ENCODE assay signal across 8 cellular contexts in the genomic region with DNA sequence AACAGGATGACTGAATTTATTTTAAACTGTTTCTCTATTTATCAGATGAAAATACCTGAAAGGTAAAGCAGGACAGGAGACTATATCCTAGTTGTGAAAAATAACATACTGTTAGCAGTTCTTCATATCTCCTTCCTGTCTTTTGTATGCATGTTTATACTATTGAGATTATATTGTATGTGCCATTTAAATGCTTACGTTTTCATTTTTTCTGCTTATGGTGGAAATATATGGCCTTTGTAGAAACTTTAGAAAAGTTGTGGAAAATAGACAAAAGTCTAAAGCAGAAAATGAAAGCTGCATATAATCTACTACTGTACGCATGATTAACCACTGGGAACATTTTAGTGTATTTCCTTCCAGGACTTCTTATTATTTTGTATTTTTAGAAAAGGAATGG. TPM values are rescaled to one million over a fixed set of nuclear protein-coding genes. Genes with fewer than 3 reads are reported as not detected.
DNase-seq lines count a peak whose midpoint lies in the region; ATAC-seq and TF ChIP-seq lines count a peak whose summit lies in the region.

No MANE protein-coding gene starts in this region.

- H3K23ac ChIP-seq in neuronal stem cell (ENCODE audit: low read depth, low read length, poor library complexity): no peak overlapping the region

- H4K20me1 ChIP-seq in OCI-LY3 (ENCODE audit: insufficient read depth, low read length): no peaks in the 10 kb centered on the region

- no peak overlapping the region for H2AFZ ChIP-seq in OCI-LY3 (ENCODE audit: low read depth, low read length)
- no peak overlapping the region for H2AFZ ChIP-seq in neuronal stem cell (ENCODE audit: low read length)

- H2BK15ac ChIP-seq in neuronal stem cell (ENCODE audit: low read length): no peak overlapping the region

- DNase-seq in CD14-positive monocyte (ENCODE audit: low spot score) (no peak), endodermal cell (no peak), neuronal stem cell (ENCODE audit: low spot score) (no peak), germinal center (ENCODE audit: low spot score) (no peak), NCI-H510A treated with DMSO at 0.1 percent for 48 hours (lab: John Stamatoyannopoulos, UW) (no peak)

- WGBS in endodermal cell (ENCODE audit: insufficient coverage in 1 of 2, insufficient read length in 1 of 2), 2 experiments: 60 to 83% methylated on average over 1 to 2 of the region's 2 CpGs
- WGBS in neuronal stem cell (ENCODE audit: extremely low coverage in 2 of 2, insufficient read length in 2 of 2, insufficient replicate concordance in 1 of 2), 2 donors: no CpG with 5 or more reads among the region's 2 CpGs

- H3K4me1 ChIP-seq in OCI-LY3 (ENCODE audit: low read length): peaks cover 31% of the 10 kb centered on the region
- peaks cover 4% of the 10 kb centered on the region for H3K4me1 ChIP-seq in endodermal cell (ENCODE audit: control insufficient read depth, insufficient read depth, low read length)
- peaks cover 2 to 5% of the 10 kb centered on the region in 2 donors for H3K4me1 ChIP-seq in neuronal stem cell (ENCODE audit: control insufficient read depth in 2 of 2, insufficient read depth in 1 of 2, low read depth in 1 of 2, low read length in 2 of 2)

- no peak overlapping the region for H4K8ac ChIP-seq in neuronal stem cell (ENCODE audit: low read depth, low read length)

- no peak overlapping the region for H3K14ac ChIP-seq in neuronal stem cell (ENCODE audit: low read length)

- no peak for TF ChIP-seq CTCF in CD14-positive monocyte (IDR thresholded peaks at IDR 0.05)
- TF ChIP-seq CTCF in OCI-LY3 (IDR thresholded peaks at IDR 0.05; ENCODE audit: low read depth, low read length): no peak
- no peak for TF ChIP-seq CTCF in endodermal cell (conservative IDR thresholded peaks at IDR 0.05)

- H2AK5ac ChIP-seq in neuronal stem cell (ENCODE audit: low read depth, low read length): no peak overlapping the region

- no peak overlapping the region for H2BK12ac ChIP-seq in neuronal stem cell (ENCODE audit: low read length)

- H3K27me3 ChIP-seq in OCI-LY3 (ENCODE audit: low read depth, low read length) (no peaks in the 10 kb centered on the region), endodermal cell (ENCODE audit: control insufficient read depth, insufficient read depth, low read length, poor library complexity, severe bottlenecking) (peaks cover 69% of the 10 kb centered on the region), neuronal stem cell (ENCODE audit: control insufficient read depth in 3 of 3, insufficient read depth in 3 of 3, low read depth in 1 of 3, low read length in 3 of 3) (peaks cover 0 to 5% (median 0%) of the 10 kb centered on the region in 3 experiments)

- peaks cover 30% of the 10 kb centered on the region for H3K79me2 ChIP-seq in OCI-LY3 (ENCODE audit: low read length)

- H3K18ac ChIP-seq in neuronal stem cell (ENCODE audit: low read length): no peak overlapping the region

- peaks cover 33% of the 10 kb centered on the region for H3K4me1 Mint-ChIP-seq in CD14-positive monocyte
- peaks cover 17% of the 10 kb centered on the region for H3K4me1 Mint-ChIP-seq in endodermal cell

- H3K79me1 ChIP-seq in neuronal stem cell (ENCODE audit: low read depth, low read length): no peaks in the 10 kb centered on the region

- H2BK5ac ChIP-seq in neuronal stem cell (ENCODE audit: low read length): no peak overlapping the region

- H3K9ac ChIP-seq in OCI-LY3 (ENCODE audit: low read length) (peak overlapping the region; percentile 84), endodermal cell (ENCODE audit: extremely low read depth, low read length, poor library complexity, severe bottlenecking) (no peak overlapping the region), neuronal stem cell (ENCODE audit: low read depth, low read length, poor library complexity) (no peak overlapping the region)

- H3K9me3 Mint-ChIP-seq in CD14-positive monocyte (peaks cover 0 to 3% (median 0%) of the 10 kb centered on the region in 7 donors), endodermal cell (no peaks in the 10 kb centered on the region)

- H3K4ac ChIP-seq in neuronal stem cell (ENCODE audit: low read length): no peak overlapping the region

- H3K36me3 Mint-ChIP-seq in CD14-positive monocyte (no peaks in the 10 kb centered on the region), endodermal cell (ENCODE audit: low read depth) (no peaks in the 10 kb centered on the region)

- H3K27ac Mint-ChIP-seq in CD14-positive monocyte (peak overlapping the region in 5 of 7 donors; percentile 93 to 98 (median 97)), endodermal cell (no peak overlapping the region)

- no peak overlapping the region for H4K91ac ChIP-seq in neuronal stem cell (ENCODE audit: low read depth, low read length, poor library complexity)

- H2BK120ac ChIP-seq in neuronal stem cell (ENCODE audit: low read depth, low read length): no peak overlapping the region

- intact Hi-C loops in CD14-positive monocyte (cut with micrococcal nuclease): loop anchor here in 1 of 2 donors (10.0 kb wide), 1 partner anchor 189 kb away; a partner anchor contains a TSS

- H3K9me3 ChIP-seq in OCI-LY3 (ENCODE audit: insufficient read depth, low read length): no peaks in the 10 kb centered on the region
- H3K9me3 ChIP-seq in endodermal cell (ENCODE audit: control insufficient read depth, low read length): no peaks in the 10 kb centered on the region
- H3K9me3 ChIP-seq in neuronal stem cell (replicated peaks in 1 of 2; ENCODE audit: control insufficient read depth in 2 of 2, insufficient read depth in 1 of 2, low read depth in 1 of 2, low read length in 2 of 2): no peaks in the 10 kb centered on the region

- H3K4me2 ChIP-seq in OCI-LY3 (ENCODE audit: low read length) (peak overlapping the region; percentile 74), neuronal stem cell (ENCODE audit: insufficient read depth, low read length, poor library complexity, severe bottlenecking) (peak overlapping the region; percentile 91)

- peak overlapping the region; percentile 98 to 99 for H3K4me3 Mint-ChIP-seq in CD14-positive monocyte
- peak overlapping the region; percentile 67 for H3K4me3 Mint-ChIP-seq in endodermal cell

- no peak overlapping the region for H3K27ac ChIP-seq in OCI-LY3 (ENCODE audit: low read length)
- no peak overlapping the region for H3K27ac ChIP-seq in endodermal cell (ENCODE audit: low read depth, low read length)
- no peak overlapping the region for H3K27ac ChIP-seq in neuronal stem cell (replicated peaks; ENCODE audit: low read length)

- H3K4me3 ChIP-seq in OCI-LY3 (ENCODE audit: low read length) (peak overlapping the region; percentile 91), endodermal cell (ENCODE audit: low read length) (peak overlapping the region; percentile 83), neuronal stem cell (ENCODE audit: low read length in 2 of 2) (peak overlapping the region in 1 of 2 donors; percentile 69)

- H3K27me3 Mint-ChIP-seq in CD14-positive monocyte (ENCODE audit: low read depth in 3 of 3) (peaks cover 4 to 16% (median 8%) of the 10 kb centered on the region in 3 donors), endodermal cell (ENCODE audit: insufficient read depth) (peaks cover 60% of the 10 kb centered on the region)

- ATAC-seq in HG02840 (IDR thresholded peaks at IDR 0.05; ENCODE audit: low FRiP score, unreplicated experiment) (no peak), GM19395 (IDR thresholded peaks at IDR 0.05; ENCODE audit: unreplicated experiment) (no peak)

- no peaks in the 10 kb centered on the region for H3K36me3 ChIP-seq in OCI-LY3 (replicated peaks; ENCODE audit: low read depth, low read length)
- H3K36me3 ChIP-seq in endodermal cell (ENCODE audit: control insufficient read depth, insufficient read depth, low read length): no peaks in the 10 kb centered on the region
- no peaks in the 10 kb centered on the region for H3K36me3 ChIP-seq in neuronal stem cell (replicated peaks in 1 of 2; ENCODE audit: control insufficient read depth in 2 of 2, insufficient read depth in 2 of 2, low read length in 2 of 2)

RNA-seq across cellular contexts. Expression of a gene that starts 2.1 kb away (rescaled TPM):
- polyA plus RNA-seq in CD14-positive monocyte: 1 to 10 TPM; 5.5 to 9.9 TPM
- 1 to 10 TPM; 1.6 to 3.3 TPM for total RNA-seq in endodermal cell
- 15.0 TPM for polyA plus RNA-seq in endodermal cell (2013, experiment 1 of 2)
- polyA plus RNA-seq in endodermal cell (2013, experiment 2 of 2): 14.3 TPM
- 6.8 TPM for polyA plus RNA-seq in neuronal stem cell (2013, experiment 1 of 2)
- polyA plus RNA-seq in neuronal stem cell (2013, experiment 2 of 2): 7.1 TPM
